8 cellular contexts compared by ENCODE assay signal in the genomic region with DNA sequence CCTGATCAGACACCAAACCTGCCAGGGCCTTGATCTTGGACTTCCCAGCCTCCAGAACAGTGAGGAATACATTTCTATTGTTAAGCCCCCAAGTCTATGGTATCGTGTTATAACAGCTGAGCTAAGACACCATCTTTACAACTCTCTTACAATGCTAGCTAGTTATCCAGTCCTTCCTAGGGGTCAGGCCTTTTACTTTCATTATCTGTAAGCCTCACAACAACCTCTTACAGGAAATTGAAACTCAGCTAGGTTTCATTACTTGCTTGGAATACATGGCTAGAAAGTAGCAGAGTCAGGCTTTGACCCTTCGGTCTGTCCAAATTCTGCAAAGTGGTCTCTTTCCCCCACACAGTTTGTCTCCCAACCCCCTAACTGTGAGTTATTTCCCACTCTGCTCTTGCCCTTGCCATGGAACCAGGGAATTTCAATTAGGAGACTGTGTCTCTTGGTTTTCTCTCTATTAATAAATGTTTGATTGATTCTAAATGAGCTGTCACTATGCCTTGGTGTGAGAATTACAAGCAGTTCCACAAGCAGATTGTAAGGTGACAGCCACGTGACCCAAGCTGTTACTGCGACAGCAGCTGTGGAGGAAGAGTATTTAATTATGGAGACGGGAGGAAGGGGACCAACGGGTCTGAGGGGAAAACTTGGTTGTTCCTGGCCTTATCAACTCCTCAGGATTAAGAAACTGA. TPM values are rescaled to one million over a fixed set of nuclear protein-coding genes. Genes with fewer than 3 reads are reported as not detected.
A peak's percentile ranks its signal among the peaks of the same experiment; 100 is the strongest.
DNase-seq lines count a peak whose midpoint lies in the region; ATAC-seq lines count a peak whose summit lies in the region.

No MANE protein-coding gene starts in this region.

- H3K18ac ChIP-seq in mesendoderm (ENCODE audit: low read length), result peak overlapping the region; percentile 46

- H3K56ac ChIP-seq in mesendoderm (ENCODE audit: low read length), result no peak overlapping the region

- no peaks in the 10 kb centered on the region for H3K27me3 ChIP-seq in mesendoderm (ENCODE audit: insufficient read depth, low read length, poor library complexity)

- ATAC-seq in GM18502 (IDR thresholded peaks at IDR 0.05; ENCODE audit: poor library complexity, unreplicated experiment) (peak; percentile 96), GM21515 (IDR thresholded peaks at IDR 0.05; ENCODE audit: unreplicated experiment) (peak; percentile 98), HG03558 (IDR thresholded peaks at IDR 0.05; ENCODE audit: extremely low read depth, unreplicated experiment) (peak; percentile 94)

- H3K4me1 ChIP-seq in mesendoderm (ENCODE audit: control insufficient read depth, low read depth, low read length), result peaks cover 6% of the 10 kb centered on the region

- H3K4ac ChIP-seq in mesendoderm (ENCODE audit: low read depth, low read length), result no peak overlapping the region

- H3K9ac ChIP-seq in mesendoderm (ENCODE audit: low read length), result no peak overlapping the region

- no peaks in the 10 kb centered on the region for H3K79me1 ChIP-seq in mesendoderm (ENCODE audit: low read length)

- H3K23ac ChIP-seq in mesendoderm (ENCODE audit: low read length), result no peak overlapping the region

- peak overlapping the region; percentile 55 for H2BK5ac ChIP-seq in mesendoderm (ENCODE audit: low read length)

- no peak for DNase-seq in mesendoderm
- DNase-seq in activated effector memory CD4-positive, alpha-beta T cell treated with Interleukin-2 at 50 U/mL for 16 hours, result no peak
- DNase-seq in AML-193 (lab: John Stamatoyannopoulos, UW), result no peak
- DNase-seq in OCI-M2 (lab: John Stamatoyannopoulos, UW; ENCODE audit: unreplicated experiment), result no peak
- DNase-seq in NK-92 (lab: John Stamatoyannopoulos, UW; ENCODE audit: unreplicated experiment), result no peak

- H2BK120ac ChIP-seq in mesendoderm (ENCODE audit: low read depth, low read length), result peak overlapping the region; percentile 55

- no CpG with 5 or more reads among the region's 6 CpGs for WGBS in mesendoderm (ENCODE audit: extremely low coverage, insufficient coverage, low lambda C conversion rate)

- no peak overlapping the region for H3K4me2 ChIP-seq in mesendoderm (ENCODE audit: low read length)

- no peak overlapping the region for H4K8ac ChIP-seq in mesendoderm (ENCODE audit: low read depth, low read length)

- no peaks in the 10 kb centered on the region for H3K79me2 ChIP-seq in mesendoderm (ENCODE audit: control insufficient read depth, insufficient read depth, low read length)

- H2BK15ac ChIP-seq in mesendoderm (replicated peaks; ENCODE audit: low read depth), result no peak overlapping the region

- H4K5ac ChIP-seq in mesendoderm (ENCODE audit: low read length), result no peak overlapping the region

- no peak overlapping the region for H3K4me3 ChIP-seq in mesendoderm (ENCODE audit: low read length)

- H3K36me3 ChIP-seq in mesendoderm (ENCODE audit: control insufficient read depth, insufficient read depth, low read length), result no peaks in the 10 kb centered on the region

- H2AK5ac ChIP-seq in mesendoderm (ENCODE audit: low read length), result peak overlapping the region; percentile 44

- H3K27ac ChIP-seq in mesendoderm (ENCODE audit: low read depth, low read length), result peak overlapping the region; percentile 8

RNA-seq across cellular contexts. Expression of a gene that starts 38.4 kb away (rescaled TPM):
- polyA plus RNA-seq in mesendoderm (2013, experiment 1 of 2), result 35.1 TPM
- polyA plus RNA-seq in mesendoderm (2013, experiment 2 of 2), result 38.9 TPM
